In the genomic region with DNA sequence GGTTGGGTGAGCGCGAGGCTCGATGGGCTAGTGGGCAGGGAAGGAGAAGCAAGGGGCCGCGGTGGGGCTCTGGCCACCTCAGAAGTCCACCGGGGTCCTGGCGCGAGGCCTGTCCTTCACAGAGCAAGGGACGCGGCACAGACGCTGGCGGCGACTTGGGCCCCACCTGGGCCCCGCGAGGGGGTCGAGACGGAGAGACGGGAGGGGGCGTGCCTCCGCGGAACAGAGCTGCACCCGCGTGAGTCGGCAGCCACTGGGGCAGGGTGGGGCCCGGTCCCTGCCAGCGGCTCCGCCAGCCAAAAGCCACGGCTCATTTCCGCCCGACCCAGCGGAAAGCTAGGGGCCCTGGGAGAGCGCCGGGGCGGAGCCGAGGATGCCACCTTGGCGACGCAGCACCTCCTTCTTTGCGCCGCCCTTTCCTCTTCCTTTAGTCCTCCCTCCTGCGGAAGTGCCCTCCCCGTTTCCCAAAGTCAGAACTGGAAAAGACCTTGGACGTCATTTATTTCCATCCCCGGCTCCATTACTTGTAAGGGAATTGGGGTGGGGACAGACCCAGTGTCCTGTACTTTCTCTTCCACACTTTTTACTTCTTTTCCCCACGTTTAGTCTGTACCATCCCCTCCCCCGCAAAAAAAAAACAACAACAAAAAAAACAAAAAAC, we compare ENCODE assay signal across 8 cellular contexts. TPM values are rescaled to one million over a fixed set of nuclear protein-coding genes. Genes with fewer than 3 reads are reported as not detected.
A peak's percentile ranks its signal among the peaks of the same experiment; 100 is the strongest.
DNase-seq lines count a peak whose midpoint lies in the region; ATAC-seq and TF ChIP-seq lines count a peak whose summit lies in the region.

Gene CUL7, minus strand, starts transcription at position 307 of the 661 bp plus-strand sequence. CDS start 1,063 bp downstream, outside the sequence.

- peak within 1 kb of the TSS; percentile 95 for H3K27ac Mint-ChIP-seq in WTC11
- peak within 1 kb of the TSS; percentile 93 to 97 (median 94) for H3K27ac Mint-ChIP-seq in immature natural killer cell

- H3K9me3 Mint-ChIP-seq in WTC11 (no peaks in the 10 kb centered on the region), immature natural killer cell (no peaks in the 10 kb centered on the region)

- H3K36me3 Mint-ChIP-seq in WTC11 (peaks cover 39% of the 10 kb centered on the region), immature natural killer cell (peaks cover 7 to 18% (median 9%) of the 10 kb centered on the region in 3 donors)

- peak within 1 kb of the TSS; percentile 85 to 89 for H3K4me3 ChIP-seq in cardiac fibroblast (replicated peaks in 1 of 2; ENCODE audit: low read depth in 2 of 2, low read length in 2 of 2)

- H3K4me3 Mint-ChIP-seq in WTC11 (peak within 1 kb of the TSS; percentile 91), immature natural killer cell (peak within 1 kb of the TSS; percentile 91 to 96 (median 93))

- POLR2A ChIA-PET in WTC11 (lab: Charles Lee), result interaction anchor here (0.6 to 2.5 kb wide), 10 partner anchors 18 to 440 kb away, joined by 3 to 13 read pairs (median 4); partner anchors contain the start of genes CRIP3, KLHDC3, RRP36 and SRF

- ATAC-seq in GM18909 (IDR thresholded peaks at IDR 0.05; ENCODE audit: poor library complexity, unreplicated experiment) (peak; percentile 86), HG03175 (IDR thresholded peaks at IDR 0.05; ENCODE audit: unreplicated experiment) (peak; percentile 90), WTC11 (peak; percentile 93)

- DNase-seq in AG08395 (ENCODE audit: low spot score) (peak; percentile 99), NCI-H345 (lab: John Stamatoyannopoulos, UW) (peak; percentile 94), WTC11 (ENCODE audit: low spot score) (peak; percentile 86), cardiac fibroblast (ENCODE audit: low read depth in 2 of 2) (peak; percentile 95 to 97), immature natural killer cell (peak; percentile 80 to 84 (median 83)), smooth muscle cell of the brain vasculature (ENCODE audit: low read depth, low spot score) (peak; percentile 83)

- H3K27me3 Mint-ChIP-seq in WTC11 (ENCODE audit: low read depth) (no peaks in the 10 kb centered on the region), immature natural killer cell (ENCODE audit: low read depth in 3 of 3) (peaks cover 1 to 7% (median 4%) of the 10 kb centered on the region in 3 donors)

- H3K4me1 Mint-ChIP-seq in WTC11 (peaks cover 30% of the 10 kb centered on the region), immature natural killer cell (peaks cover 44 to 60% of the 10 kb centered on the region in 2 donors)

- CTCF ChIA-PET in WTC11 (lab: Charles Lee), result interaction anchor here (0.6 to 2.3 kb wide), 10 partner anchors 20 to 176 kb away, joined by 3 to 22 read pairs (median 4); partner anchors contain the start of genes CNPY3, DNPH1, GNMT and PTK7

- TF ChIP-seq CTCF in WTC11 (IDR thresholded peaks at IDR 0.05), result no peak
- TF ChIP-seq CTCF in cardiac fibroblast (IDR thresholded peaks at IDR 0.05; ENCODE audit: low read depth, low read length), result no peak

TF ChIP-seq in WTC11, 78 proteins besides CTCF, POLR2A, EP300 and RAD21 (continues in another document):
- no peak for TF ChIP-seq CDX4 (CRISPR knock-in tag; IDR thresholded peaks at IDR 0.05; ENCODE audit: borderline replicate concordance)
- TF ChIP-seq, protein P1, sequence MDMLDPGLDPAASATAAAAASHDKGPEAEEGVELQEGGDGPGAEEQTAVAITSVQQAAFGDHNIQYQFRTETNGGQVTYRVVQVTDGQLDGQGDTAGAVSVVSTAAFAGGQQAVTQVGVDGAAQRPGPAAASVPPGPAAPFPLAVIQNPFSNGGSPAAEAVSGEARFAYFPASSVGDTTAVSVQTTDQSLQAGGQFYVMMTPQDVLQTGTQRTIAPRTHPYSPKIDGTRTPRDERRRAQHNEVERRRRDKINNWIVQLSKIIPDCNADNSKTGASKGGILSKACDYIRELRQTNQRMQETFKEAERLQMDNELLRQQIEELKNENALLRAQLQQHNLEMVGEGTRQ (CRISPR knock-in tag; IDR thresholded peaks at IDR 0.05), result no peak
- TF ChIP-seq, protein P2, sequence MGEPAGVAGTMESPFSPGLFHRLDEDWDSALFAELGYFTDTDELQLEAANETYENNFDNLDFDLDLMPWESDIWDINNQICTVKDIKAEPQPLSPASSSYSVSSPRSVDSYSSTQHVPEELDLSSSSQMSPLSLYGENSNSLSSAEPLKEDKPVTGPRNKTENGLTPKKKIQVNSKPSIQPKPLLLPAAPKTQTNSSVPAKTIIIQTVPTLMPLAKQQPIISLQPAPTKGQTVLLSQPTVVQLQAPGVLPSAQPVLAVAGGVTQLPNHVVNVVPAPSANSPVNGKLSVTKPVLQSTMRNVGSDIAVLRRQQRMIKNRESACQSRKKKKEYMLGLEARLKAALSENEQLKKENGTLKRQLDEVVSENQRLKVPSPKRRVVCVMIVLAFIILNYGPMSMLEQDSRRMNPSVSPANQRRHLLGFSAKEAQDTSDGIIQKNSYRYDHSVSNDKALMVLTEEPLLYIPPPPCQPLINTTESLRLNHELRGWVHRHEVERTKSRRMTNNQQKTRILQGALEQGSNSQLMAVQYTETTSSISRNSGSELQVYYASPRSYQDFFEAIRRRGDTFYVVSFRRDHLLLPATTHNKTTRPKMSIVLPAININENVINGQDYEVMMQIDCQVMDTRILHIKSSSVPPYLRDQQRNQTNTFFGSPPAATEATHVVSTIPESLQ (CRISPR knock-in tag; IDR thresholded peaks at IDR 0.05), result no peak
- no peak for TF ChIP-seq JAZF1 (CRISPR knock-in tag; IDR thresholded peaks at IDR 0.05)
- TF ChIP-seq GABPB1 (CRISPR knock-in tag; IDR thresholded peaks at IDR 0.05), result peak; percentile 83; the same call in 1 of the 2 replicates
- TF ChIP-seq NR3C1 (CRISPR knock-in tag; conservative IDR thresholded peaks at IDR 0.05; ENCODE audit: low read depth), result no peak
- TF ChIP-seq JUN (CRISPR knock-in tag; IDR thresholded peaks at IDR 0.05), result no peak
- no peak for TF ChIP-seq E2F1 (CRISPR knock-in tag; IDR thresholded peaks at IDR 0.05)
- peak; percentile 83; the same call in 1 of the 2 replicates for TF ChIP-seq AR (CRISPR knock-in tag; IDR thresholded peaks at IDR 0.05)
- TF ChIP-seq ZNF317 (CRISPR knock-in tag; IDR thresholded peaks at IDR 0.05; ENCODE audit: borderline replicate concordance, low read depth), result no peak
- TF ChIP-seq TCF7 (CRISPR knock-in tag; IDR thresholded peaks at IDR 0.05; ENCODE audit: low read depth), result no peak
- TF ChIP-seq, protein P3, sequence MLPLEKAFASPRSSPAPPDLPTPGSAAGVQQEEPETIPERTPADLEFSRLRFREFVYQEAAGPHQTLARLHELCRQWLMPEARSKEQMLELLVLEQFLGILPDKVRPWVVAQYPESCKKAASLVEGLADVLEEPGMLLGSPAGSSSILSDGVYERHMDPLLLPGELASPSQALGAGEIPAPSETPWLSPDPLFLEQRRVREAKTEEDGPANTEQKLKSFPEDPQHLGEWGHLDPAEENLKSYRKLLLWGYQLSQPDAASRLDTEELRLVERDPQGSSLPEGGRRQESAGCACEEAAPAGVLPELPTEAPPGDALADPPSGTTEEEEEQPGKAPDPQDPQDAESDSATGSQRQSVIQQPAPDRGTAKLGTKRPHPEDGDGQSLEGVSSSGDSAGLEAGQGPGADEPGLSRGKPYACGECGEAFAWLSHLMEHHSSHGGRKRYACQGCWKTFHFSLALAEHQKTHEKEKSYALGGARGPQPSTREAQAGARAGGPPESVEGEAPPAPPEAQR (CRISPR knock-in tag; IDR thresholded peaks at IDR 0.05), result no peak
- TF ChIP-seq NR1H2 (CRISPR knock-in tag; IDR thresholded peaks at IDR 0.05), result no peak

RNA-seq across cellular contexts. Expression of gene CUL7, which starts in this region (rescaled TPM):
- 20.8 to 27.9 TPM (median 27.0 TPM) in 3 replicates for total RNA-seq in WTC11 (2021)
- 1 to 10 TPM in 2 of 3 donors, under 1 TPM in 1; 0.90 to 3.4 (median 1.3) TPM for polyA plus RNA-seq in immature natural killer cell

Comparison
In these comparisons a context has a peak if more than half of its experiments do, and no peak if none do; other contexts are left out.
1. Peak in every context shown above with its lines: DNase-seq, ATAC-seq and H3K4me3 ChIP-seq.